ENCODE assay signal across 14 cellular contexts in the genomic region with DNA sequence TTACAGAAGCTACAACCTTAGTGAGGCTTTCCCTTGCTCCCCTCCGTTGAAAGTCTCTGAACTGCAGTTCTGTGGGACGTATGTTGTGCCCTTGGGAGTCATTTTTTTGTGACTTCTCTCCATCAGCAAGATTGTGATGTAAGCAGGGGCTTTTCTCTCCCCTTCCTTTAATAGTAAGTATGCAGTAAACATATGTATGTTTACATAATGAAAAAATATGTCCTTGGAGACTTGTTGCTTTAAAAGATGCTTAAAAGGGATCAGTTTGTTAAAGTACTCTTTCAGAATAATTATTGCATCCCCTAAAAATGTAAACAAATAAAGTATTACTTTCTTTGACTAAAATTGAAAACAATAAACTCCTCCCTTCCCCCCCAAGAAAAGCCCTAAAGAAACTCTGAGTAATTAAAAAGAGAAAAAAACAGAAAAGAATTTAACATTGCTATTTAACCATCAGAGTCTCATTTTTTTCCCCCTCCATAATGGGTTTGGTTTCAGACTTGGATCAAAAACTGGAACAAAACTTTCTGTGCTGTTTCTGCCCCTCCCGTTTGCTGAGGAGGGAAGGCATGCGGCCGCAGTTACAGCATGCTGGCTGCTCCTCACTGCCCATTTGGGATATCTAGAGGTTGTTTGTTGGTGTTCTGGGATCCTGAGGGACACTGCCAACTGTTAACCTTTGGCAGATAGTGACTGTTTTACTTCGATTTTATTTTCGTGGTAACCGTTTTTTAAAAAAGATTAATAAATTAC. TPM values are rescaled to one million over a fixed set of nuclear protein-coding genes. Genes with fewer than 3 reads are reported as not detected.
DNase-seq lines count a peak whose midpoint lies in the region; ATAC-seq, FAIRE-seq and TF ChIP-seq lines count a peak whose summit lies in the region.
"Had no signal": no experiment of that assay in that cellular context is flagged by ENCODE, and none has a peak within 500 bp of the region (broad histone marks: within the 10 kb centered on the region; RNA-seq: fewer than 3 reads in every experiment).

No MANE protein-coding gene starts in this region.

- DNase-seq in GM23338 (ENCODE audit: low spot score) (no peak), colonic mucosa (no peak), HepG2 (ENCODE audit: low spot score) (no peak), D721Med (ENCODE audit: insufficient read length, low spot score) (no peak), SW 1271 (lab: John Stamatoyannopoulos, UW) (no peak), NCI-H69 (lab: John Stamatoyannopoulos, UW) (no peak)
- no peak for DNase-seq in activated naive CD4-positive, alpha-beta T cell (lab: John Stamatoyannopoulos, UW)
- DNase-seq: amniotic stem cell; CD4-positive, alpha-beta memory T cell; left colon; NCI-H187 had no signal

- TF ChIP-seq CTCF in GM23338 (conservative IDR thresholded peaks at IDR 0.05; ENCODE audit: low read depth in 2 of 2) = no peak
- TF ChIP-seq CTCF in colonic mucosa (IDR thresholded peaks at IDR 0.05) = no peak
- TF ChIP-seq CTCF in HepG2 (CRISPR knock-in tag; IDR thresholded peaks at IDR 0.05) = no peak
- TF ChIP-seq CTCF in D721Med (IDR thresholded peaks at IDR 0.05; ENCODE audit: insufficient read depth, missing control alignments) = no peak

- H3K27ac Mint-ChIP-seq in GM23338 = no peak overlapping the region
- peak overlapping the region; percentile 3 for H3K27ac Mint-ChIP-seq in stimulated activated memory B cell treated with anti-CD40 and anti-IgM and Interleukin-4, amounts not matched to agents 10 μg/mL and 1 μg/mL and 100 μg/mL, for 72 hours
- H3K27ac Mint-ChIP-seq: CD4-positive, alpha-beta memory T cell; T-helper 2 cell treated with Interferon-gamma antibody and Interleukin-4, amounts not matched to agents 5 μg/mL and 100 μg/mL, for 36 hours had no signal

- H3K27ac ChIP-seq in GM23338 (ENCODE audit: low read depth) = 0 out of 2 replicates have a peak overlapping the region, but pooled peaks have one; percentile 33
- H3K27ac ChIP-seq in colonic mucosa = peak overlapping the region; percentile 30
- no peak overlapping the region for H3K27ac ChIP-seq in HepG2 (ENCODE audit: extremely low read length, insufficient read depth, low read length)

- CTCF ChIA-PET in HepG2 (lab: Yijun Ruan, JAX; ENCODE audit: low intra/inter-chr PET ratio, low total read pairs) = no interaction called here

- intact Hi-C loops in colonic mucosa (cut with DNase I) = loop anchor here (5.0 kb wide), 1 partner anchor 36 kb away; no protein-coding TSS in a partner anchor
- intact Hi-C loops in HepG2 (cut with micrococcal nuclease; ENCODE audit: unreplicated experiment) = loop anchor here (5.0 kb wide), 1 partner anchor 36 kb away; no protein-coding TSS in a partner anchor

- H3K4me3 ChIP-seq in GM23338 = no peak overlapping the region
- H3K4me3 ChIP-seq in colonic mucosa = no peak overlapping the region
- no peak overlapping the region for H3K4me3 ChIP-seq in HepG2 (replicated peaks in 1 of 3; ENCODE audit: insufficient read depth in 1 of 3, low read depth in 2 of 3, low read length in 3 of 3)
- H3K4me3 ChIP-seq: skin epidermis had no signal

- H3F3A ChIP-seq in GM23338 (replicated peaks; ENCODE audit: low read depth) = no peaks in the 10 kb centered on the region

- BruUV-seq in HepG2 (replicated peaks; lab: Mats Ljungman, UMichigan) = no TSS peak

- no peaks in the 10 kb centered on the region for H3K36me3 ChIP-seq in GM23338 (ENCODE audit: insufficient read depth)
- no peaks in the 10 kb centered on the region for H3K36me3 ChIP-seq in colonic mucosa
- no peaks in the 10 kb centered on the region for H3K36me3 ChIP-seq in HepG2 (replicated peaks in 1 of 2; ENCODE audit: control insufficient read depth in 1 of 2, insufficient read depth in 2 of 2, low read length in 2 of 2)

- H3K4me3 Mint-ChIP-seq in GM23338 = no peak overlapping the region
- no peak overlapping the region for H3K4me3 Mint-ChIP-seq in stimulated activated memory B cell treated with anti-CD40 and anti-IgM and Interleukin-4, amounts not matched to agents 10 μg/mL and 1 μg/mL and 100 μg/mL, for 72 hours
- H3K4me3 Mint-ChIP-seq: CD4-positive, alpha-beta memory T cell; T-helper 2 cell treated with Interferon-gamma antibody and Interleukin-4, amounts not matched to agents 5 μg/mL and 100 μg/mL, for 36 hours had no signal

- H3K4me2 ChIP-seq in GM23338 (peak overlapping the region; percentile 31; the same call in 1 of the 2 replicates), HepG2 (ENCODE audit: low read depth, low read length) (no peak overlapping the region)

- TF ChIP-seq EP300 in HepG2 (IDR thresholded peaks at IDR 0.05; ENCODE audit: low read depth in 2 of 2, low read length in 2 of 2) (no peak), HepG2 (CRISPR knock-in tag; IDR thresholded peaks at IDR 0.05; ENCODE audit: borderline replicate concordance) (no peak)

- TF ChIP-seq POLR2A in HepG2 (IDR thresholded peaks at IDR 0.05; ENCODE audit: insufficient read depth in 1 of 2, low read depth in 2 of 2, low read length in 2 of 2) = no peak

- H3K9me3 ChIP-seq in colonic mucosa = no peaks in the 10 kb centered on the region
- no peaks in the 10 kb centered on the region for H3K9me3 ChIP-seq in HepG2 (ENCODE audit: low read length)

- H2AFZ ChIP-seq in GM23338 (no peak overlapping the region), HepG2 (ENCODE audit: low read length) (no peak overlapping the region)

- no peak for TF ChIP-seq RAD21 in HepG2 (CRISPR knock-in tag; IDR thresholded peaks at IDR 0.05)

- FAIRE-seq in HepG2 (lab: Jason Lieb, UNC) (no peak), D721Med (lab: Jason Lieb, UNC) (no peak)

- H3K79me2 ChIP-seq in GM23338 (replicated peaks; ENCODE audit: insufficient read depth) = peaks cover 100% of the 10 kb centered on the region
- H3K79me2 ChIP-seq in HepG2 (ENCODE audit: insufficient read depth, low read length) = peaks cover 98% of the 10 kb centered on the region

- H3K27me3 ChIP-seq in GM23338 (ENCODE audit: insufficient read depth) (no peaks in the 10 kb centered on the region), colonic mucosa (no peaks in the 10 kb centered on the region), HepG2 (ENCODE audit: control insufficient read depth in 1 of 2, insufficient read depth in 2 of 2, low read length in 2 of 2) (no peaks in the 10 kb centered on the region)

- WGBS in HepG2 (ENCODE audit: low lambda C conversion rate) = 80% methylated on average over 8 of the region's 8 CpGs

- no peaks in the 10 kb centered on the region for H3K9me3 Mint-ChIP-seq in GM23338
- H3K9me3 Mint-ChIP-seq in stimulated activated memory B cell treated with anti-CD40 and anti-IgM and Interleukin-4, amounts not matched to agents 10 μg/mL and 1 μg/mL and 100 μg/mL, for 72 hours = no peaks in the 10 kb centered on the region
- H3K9me3 Mint-ChIP-seq: CD4-positive, alpha-beta memory T cell; T-helper 2 cell treated with Interferon-gamma antibody and Interleukin-4, amounts not matched to agents 5 μg/mL and 100 μg/mL, for 36 hours had no signal

- peaks cover 76% of the 10 kb centered on the region for H3K4me1 Mint-ChIP-seq in GM23338
- peaks cover 77% of the 10 kb centered on the region for H3K4me1 Mint-ChIP-seq in stimulated activated memory B cell treated with anti-CD40 and anti-IgM and Interleukin-4, amounts not matched to agents 10 μg/mL and 1 μg/mL and 100 μg/mL, for 72 hours
- H3K4me1 Mint-ChIP-seq: CD4-positive, alpha-beta memory T cell had no signal

- peaks cover 49% of the 10 kb centered on the region for H4K20me1 ChIP-seq in GM23338 (replicated peaks; ENCODE audit: insufficient read depth)
- H4K20me1 ChIP-seq in HepG2 (ENCODE audit: insufficient read depth, low read length) = peaks cover 30% of the 10 kb centered on the region

- peak overlapping the region in 1 of 2 donors; percentile 51 for H3K9ac ChIP-seq in colonic mucosa (ENCODE audit: low read depth in 2 of 2, low read length in 2 of 2)
- H3K9ac ChIP-seq in HepG2 (ENCODE audit: insufficient read depth, low read depth, low read length) = no peak overlapping the region

- POLR2A ChIA-PET in HepG2 (lab: Yijun Ruan, JAX) = no interaction called here

- no peaks in the 10 kb centered on the region for H3K36me3 Mint-ChIP-seq in GM23338 (ENCODE audit: low read depth)
- no peaks in the 10 kb centered on the region for H3K36me3 Mint-ChIP-seq in stimulated activated memory B cell treated with anti-CD40 and anti-IgM and Interleukin-4, amounts not matched to agents 10 μg/mL and 1 μg/mL and 100 μg/mL, for 72 hours
- H3K36me3 Mint-ChIP-seq: CD4-positive, alpha-beta memory T cell had no signal

- no peak for ATAC-seq in GM23338
- ATAC-seq in HepG2 = no peak; the same call in 2 of the 3 replicates
- ATAC-seq in stimulated activated memory B cell treated with anti-CD40 and anti-IgM and Interleukin-4, amounts not matched to agents 10 μg/mL and 1 μg/mL and 100 μg/mL, for 72 hours = no peak
- ATAC-seq: left colon had no signal

- no peaks in the 10 kb centered on the region for H3K9me2 ChIP-seq in GM23338 (ENCODE audit: insufficient read depth)

- in situ Hi-C loops in HepG2 (cut with HindIII; ENCODE audit: extremely low pct_ligation_motif_present, low pct_unique_long_range_greater_than_20kb) = no loop called here

- peaks cover 96% of the 10 kb centered on the region for H3K4me1 ChIP-seq in GM23338 (ENCODE audit: insufficient read depth)
- no peaks in the 10 kb centered on the region for H3K4me1 ChIP-seq in colonic mucosa
- H3K4me1 ChIP-seq in HepG2 (ENCODE audit: insufficient read depth, low read length) = peaks cover 68% of the 10 kb centered on the region

- peaks cover 4% of the 10 kb centered on the region for H3K27me3 Mint-ChIP-seq in GM23338 (ENCODE audit: insufficient read depth, low read depth, poor library complexity)
- no peaks in the 10 kb centered on the region for H3K27me3 Mint-ChIP-seq in stimulated activated memory B cell treated with anti-CD40 and anti-IgM and Interleukin-4, amounts not matched to agents 10 μg/mL and 1 μg/mL and 100 μg/mL, for 72 hours
- H3K27me3 Mint-ChIP-seq: CD4-positive, alpha-beta memory T cell had no signal

RNA-seq across cellular contexts. Expression of a gene that starts 40.2 kb away (rescaled TPM):
- 83.7 and 113 TPM in 2 replicates for total RNA-seq in GM23338 (2014; rRNA removed; shearing (Covaris generic))
- polyA plus RNA-seq in GM23338 (2016; fragmentation: Nextera tagmentation; extraction: Ambion mirVana) (13.8 and 14.9 TPM in 2 replicates), HepG2 (2011; rRNA removed) (45.9 and 54.9 TPM in 2 replicates)
- total RNA-seq in colonic mucosa (100 to 1,000 TPM; 134 to 138 TPM), HepG2 (2016; rRNA removed; fragmentation: Illumina TruSeq; extraction: Trizol) (40.1 and 45.2 TPM in 2 replicates)
- total RNA-seq in HepG2 (2016; cell fraction: cytosol; rRNA removed; fragmentation: Illumina TruSeq; extraction: Trizol; ENCODE audit: low read depth) = 21.2 and 24.0 TPM in 2 replicates
- 33.5 and 38.3 TPM in 2 replicates for total RNA-seq in HepG2 (2016; cell fraction: insoluble cytoplasmic fraction; rRNA removed; fragmentation: Illumina TruSeq; extraction: Trizol)
- 21.6 and 23.8 TPM in 2 replicates for total RNA-seq in HepG2 (2016; cell fraction: membrane; rRNA removed; fragmentation: Illumina TruSeq; extraction: Trizol)
- total RNA-seq in HepG2 (2016; cell fraction: nucleus; rRNA removed; fragmentation: Illumina TruSeq; extraction: Trizol) = 110 and 124 TPM in 2 replicates
- 21.6 and 26.5 TPM in 2 replicates for polyA plus RNA-seq in HepG2 (2011; cell fraction: cytosol; rRNA removed)
- polyA plus RNA-seq in HepG2 (2011; cell fraction: nucleus; rRNA removed) = 164 and 205 TPM in 2 replicates
- polyA plus RNA-seq in HepG2 (2012) = 38.4 and 43.8 TPM in 2 replicates
- polyA plus RNA-seq in HepG2 (2016; cell fraction: cytosol; fragmentation: Illumina TruSeq; extraction: Trizol; ENCODE audit: low read depth) = 0.63 and 1.0 TPM in 2 replicates
- 11.0 and 18.7 TPM in 2 replicates for polyA plus RNA-seq in HepG2 (2016; cell fraction: insoluble cytoplasmic fraction; fragmentation: Illumina TruSeq; extraction: Trizol; ENCODE audit: low read depth)
- 2.1 and 2.3 TPM in 2 replicates for polyA plus RNA-seq in HepG2 (2016; cell fraction: membrane; fragmentation: Illumina TruSeq; extraction: Trizol; ENCODE audit: low read depth)
- polyA plus RNA-seq in HepG2 (2016; cell fraction: nucleus; fragmentation: Illumina TruSeq; extraction: Trizol; ENCODE audit: insufficient read depth, low read depth) = 112 and 131 TPM in 2 replicates
- polyA minus RNA-seq in HepG2 (2011; rRNA and poly(A)+ RNA removed; ENCODE audit: low replicate concordance) = 240 and 302 TPM in 2 replicates
- polyA minus RNA-seq in HepG2 (2011; cell fraction: cytosol; rRNA and poly(A)+ RNA removed) = 39.7 and 40.6 TPM in 2 replicates
- 318 and 321 TPM in 2 replicates for polyA minus RNA-seq in HepG2 (2011; cell fraction: nucleus; rRNA and poly(A)+ RNA removed)
